In the genomic region with DNA sequence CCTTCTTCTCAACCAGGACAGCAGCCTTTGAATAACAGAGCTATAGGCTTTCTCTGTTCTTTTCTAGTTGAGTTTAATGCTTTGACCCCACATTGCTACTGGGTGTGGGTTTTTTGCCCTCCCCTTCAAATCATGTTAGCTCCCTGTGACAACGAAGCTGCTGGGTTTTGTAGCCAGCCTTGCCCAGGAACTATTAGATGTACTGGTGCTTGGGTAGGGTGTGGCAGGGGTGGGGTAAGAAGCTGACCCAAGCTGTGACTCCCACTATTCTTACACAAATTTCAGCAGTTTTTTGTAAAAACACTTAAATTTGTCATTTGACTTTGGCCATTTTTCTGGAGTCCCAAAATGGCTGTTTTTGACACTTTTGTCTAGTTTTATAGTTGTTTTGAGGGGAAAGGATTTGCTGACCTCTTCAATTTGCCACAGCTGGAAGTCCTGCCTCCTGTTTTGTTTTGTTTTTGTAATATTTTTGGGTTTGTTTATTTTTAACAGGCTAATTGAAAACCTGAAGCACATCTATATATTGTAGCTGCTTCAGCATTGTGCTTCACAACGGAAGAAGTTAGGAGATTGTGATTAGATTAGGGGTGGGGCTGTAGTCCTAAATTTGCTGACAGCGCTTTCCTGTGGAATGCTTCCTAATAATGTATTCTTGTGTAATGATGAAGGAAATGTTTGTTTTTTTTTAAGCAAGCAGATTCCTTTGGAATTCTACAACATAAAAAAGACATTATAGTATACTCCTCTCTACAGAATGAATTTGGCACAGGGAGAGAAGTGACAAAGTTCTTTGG, we compare ENCODE assay signal across 17 cellular contexts.
DNase-seq lines count a peak whose midpoint lies in the region; ATAC-seq and TF ChIP-seq lines count a peak whose summit lies in the region.
"Had no signal": no experiment of that assay in that cellular context is flagged by ENCODE, and none has a peak within 500 bp of the region (broad histone marks: within the 10 kb centered on the region; RNA-seq: fewer than 3 reads in every experiment).

No MANE protein-coding gene starts in this region.

- peaks cover 4% of the 10 kb centered on the region for H3K36me3 ChIP-seq in RWPE2 (ENCODE audit: low read depth)
- H3K36me3 ChIP-seq: BE2C, cardiac muscle cell, gastroesophageal sphincter, thoracic aorta had no signal

- H3K4me3 Mint-ChIP-seq in nephron: peak overlapping the region in 2 of 3 experiments; percentile 31 to 47
- H3K4me3 Mint-ChIP-seq: activated CD4-positive, alpha-beta T cell treated with anti-CD3 and anti-CD28 coated beads, Interleukin-2, amount 10 ng/mL, durations not matched to agents 24 days and 14 days; mesothelial cell of epicardium had no signal

- no peaks in the 10 kb centered on the region for H3K27me3 Mint-ChIP-seq in nephron (ENCODE audit: low read depth)
- H3K27me3 Mint-ChIP-seq: activated CD4-positive, alpha-beta T cell treated with anti-CD3 and anti-CD28 coated beads, Interleukin-2, amount 10 ng/mL, durations not matched to agents 24 days and 14 days had no signal

- DNase-seq in AG20443 (ENCODE audit: low spot score) (peak; percentile 14), RWPE2 (ENCODE audit: low spot score) (no peak), fibroblast of pulmonary artery (ENCODE audit: low read depth) (peak; percentile 53), GDM1 (lab: John Stamatoyannopoulos, UW) (no peak), SW480 (ENCODE audit: low spot score) (no peak)
- DNase-seq in stimulated activated naive CD8-positive, alpha-beta T cell treated with anti-CD3 and anti-CD28 coated beads, Interleukin-15, Interleukin-2, amounts not matched to agents 100 U/mL and 50 U/mL, for 24 hours: no peak
- DNase-seq: activated CD4-positive, alpha-beta T cell treated with anti-CD3 and anti-CD28 coated beads, Interleukin-2, amount 10 ng/mL, durations not matched to agents 24 days and 14 days; activated effector memory CD4-positive, alpha-beta T cell treated with anti-CD3 and anti-CD28 coated beads, Interleukin-2, amount 50 U/mL, for 16 hours; BE2C; NCI-H1417; NCI-H774 had no signal

- no peak overlapping the region for H3K4me3 ChIP-seq in RWPE2 (ENCODE audit: severe bottlenecking)
- H3K4me3 ChIP-seq in fibroblast of pulmonary artery (replicated peaks; ENCODE audit: low read depth, low read length): no peak overlapping the region
- H3K4me3 ChIP-seq: cardiac muscle cell, gastroesophageal sphincter, thoracic aorta had no signal

- H3K27ac ChIP-seq in RWPE2 (ENCODE audit: poor library complexity, severe bottlenecking): peak overlapping the region; percentile 21
- H3K27ac ChIP-seq: cardiac muscle cell, thoracic aorta had no signal

- TF ChIP-seq CTCF in RWPE2 (IDR thresholded peaks at IDR 0.05; ENCODE audit: poor library complexity, severe bottlenecking): no peak
- no peak for TF ChIP-seq CTCF in fibroblast of pulmonary artery (IDR thresholded peaks at IDR 0.05; ENCODE audit: low read length, missing control alignments)
- TF ChIP-seq CTCF in nephron (IDR thresholded peaks at IDR 0.05; ENCODE audit: unreplicated experiment in 3 of 3): no peak

- peak overlapping the region; percentile 79 to 93 (median 83) for H3K27ac Mint-ChIP-seq in nephron
- H3K27ac Mint-ChIP-seq: activated CD4-positive, alpha-beta T cell treated with anti-CD3 and anti-CD28 coated beads, Interleukin-2, amount 10 ng/mL, durations not matched to agents 24 days and 14 days had no signal

- H3K27me3 ChIP-seq in RWPE2 (ENCODE audit: insufficient read depth, poor library complexity, severe bottlenecking): no peaks in the 10 kb centered on the region
- H3K27me3 ChIP-seq: BE2C, cardiac muscle cell, gastroesophageal sphincter had no signal

- peaks cover 11% of the 10 kb centered on the region for H3K9me3 Mint-ChIP-seq in nephron
- H3K9me3 Mint-ChIP-seq: activated CD4-positive, alpha-beta T cell treated with anti-CD3 and anti-CD28 coated beads, Interleukin-2, amount 10 ng/mL, durations not matched to agents 24 days and 14 days had no signal

- H3K36me3 Mint-ChIP-seq in nephron (ENCODE audit: low read depth): peaks cover 20% of the 10 kb centered on the region

- H3K4me1 Mint-ChIP-seq in nephron: peaks cover 20% of the 10 kb centered on the region

- H3K4me1 ChIP-seq in RWPE2 (ENCODE audit: insufficient read depth, poor library complexity, severe bottlenecking): peaks cover 15% of the 10 kb centered on the region
- H3K4me1 ChIP-seq: BE2C had no signal

- H3K9me3 ChIP-seq in RWPE2 (ENCODE audit: severe bottlenecking): peaks cover 2% of the 10 kb centered on the region
- H3K9me3 ChIP-seq: BE2C, thoracic aorta had no signal

- ATAC-seq in RWPE2 (ENCODE audit: low read depth): peak; percentile 45; the same call in 2 of the 3 replicates
- no peak for ATAC-seq in stimulated activated naive CD8-positive, alpha-beta T cell treated with anti-CD3 and anti-CD28 coated beads, Interleukin-15, Interleukin-2, amounts not matched to agents 100 U/mL and 50 U/mL, for 24 hours
- no peak for ATAC-seq in GM18861 (IDR thresholded peaks at IDR 0.05; ENCODE audit: unreplicated experiment)
- ATAC-seq: gastroesophageal sphincter had no signal

Comparison
In these comparisons a context has a peak if more than half of its experiments do, and no peak if none do; other contexts are left out.
1. DNase-seq: peak in AG20443 (single experiment) and fibroblast of pulmonary artery (single experiment); none in RWPE2 (single experiment), stimulated activated naive CD8-positive, alpha-beta T cell treated with anti-CD3 and anti-CD28 coated beads, Interleukin-15, Interleukin-2, amounts not matched to agents 100 U/mL and 50 U/mL, for 24 hours (single experiment), GDM1 (single experiment) and SW480 (single experiment).